9 cellular contexts compared by ENCODE assay signal in the genomic region with DNA sequence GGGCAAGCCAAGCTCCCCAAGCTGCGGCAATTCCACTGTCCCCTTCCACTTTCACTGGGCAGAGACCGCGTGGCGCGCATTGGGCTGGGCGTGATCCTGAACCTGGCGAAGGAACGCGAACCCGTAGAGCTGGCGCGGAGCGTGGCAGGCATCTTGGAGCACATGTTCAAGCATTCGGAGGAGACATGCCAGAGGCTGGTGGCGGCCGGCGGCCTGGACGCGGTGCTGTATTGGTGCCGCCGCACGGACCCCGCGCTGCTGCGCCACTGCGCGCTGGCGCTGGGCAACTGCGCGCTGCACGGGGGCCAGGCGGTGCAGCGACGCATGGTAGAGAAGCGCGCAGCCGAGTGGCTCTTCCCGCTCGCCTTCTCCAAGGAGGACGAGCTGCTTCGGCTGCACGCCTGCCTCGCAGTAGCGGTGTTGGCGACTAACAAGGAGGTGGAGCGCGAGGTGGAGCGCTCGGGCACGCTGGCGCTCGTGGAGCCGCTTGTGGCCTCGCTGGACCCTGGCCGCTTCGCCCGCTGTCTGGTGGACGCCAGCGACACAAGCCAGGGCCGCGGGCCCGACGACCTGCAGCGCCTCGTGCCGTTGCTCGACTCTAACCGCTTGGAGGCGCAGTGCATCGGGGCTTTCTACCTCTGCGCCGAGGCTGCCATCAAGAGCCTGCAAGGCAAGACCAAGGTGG. TPM values are rescaled to one million over a fixed set of nuclear protein-coding genes. Genes with fewer than 3 reads are reported as not detected.
DNase-seq lines count a peak whose midpoint lies in the region; ATAC-seq and TF ChIP-seq lines count a peak whose summit lies in the region.
"Had no signal": no experiment of that assay in that cellular context is flagged by ENCODE, and none has a peak within 500 bp of the region (broad histone marks: within the 10 kb centered on the region; RNA-seq: fewer than 3 reads in every experiment).

No MANE protein-coding gene starts in this region.

- peaks cover 23% of the 10 kb centered on the region; the same call in 1 of the 2 replicates for H4K20me1 ChIP-seq in SK-N-SH (ENCODE audit: insufficient read depth)

- H3K14ac ChIP-seq in neuronal stem cell (ENCODE audit: low read length) = peak overlapping the region; percentile 84

- peaks cover 3 to 48% of the 10 kb centered on the region in 2 donors for H3K36me3 ChIP-seq in neuronal stem cell (replicated peaks in 1 of 2; ENCODE audit: control insufficient read depth in 2 of 2, insufficient read depth in 2 of 2, low read length in 2 of 2)
- no peaks in the 10 kb centered on the region for H3K36me3 ChIP-seq in adrenal gland (replicated peaks in 1 of 2)
- H3K36me3 ChIP-seq in SK-N-SH (replicated peaks in 1 of 2; ENCODE audit: control insufficient read depth in 1 of 2, insufficient read depth in 2 of 2, low read length in 1 of 2) = peaks cover 4 to 18% of the 10 kb centered on the region in 2 experiments

- CTCF ChIA-PET in WTC11 (lab: Charles Lee) (interaction anchor here (0.6 to 6.9 kb wide), 9 partner anchors 11 to 155 kb away, joined by 3 to 63 read pairs (median 3); a partner anchor contains a TSS), SK-N-SH (lab: Yijun Ruan, JAX) (interaction anchor here (1.1 to 1.4 kb wide), 3 partner anchors 11 to 24 kb away, joined by 3 to 6 read pairs (median 3); a partner anchor contains a TSS)

- H3K36me3 Mint-ChIP-seq in WTC11 = peaks cover 2% of the 10 kb centered on the region; the same call in 1 of the 2 replicates

- H3K27me3 ChIP-seq in foreskin keratinocyte = peaks cover 55% of the 10 kb centered on the region
- H3K27me3 ChIP-seq in neuronal stem cell (ENCODE audit: control insufficient read depth in 3 of 3, insufficient read depth in 3 of 3, low read depth in 1 of 3, low read length in 3 of 3) = peaks cover 0 to 41% (median 13%) of the 10 kb centered on the region in 3 experiments
- H3K27me3 ChIP-seq in adrenal gland = no peaks in the 10 kb centered on the region
- no peaks in the 10 kb centered on the region for H3K27me3 ChIP-seq in SK-N-SH (ENCODE audit: insufficient read depth)

- no CpG with 5 or more reads among the region's 72 CpGs for WGBS in neuronal stem cell (ENCODE audit: extremely low coverage in 2 of 2, insufficient read length in 2 of 2, insufficient replicate concordance in 1 of 2), 2 donors
- WGBS in adrenal gland, 4 donors = 40 to 66% (median 47%) methylated on average over 17 to 72 of the region's 72 CpGs
- 96% methylated on average over 70 of the region's 72 CpGs for WGBS in SK-N-SH (ENCODE audit: low lambda C conversion rate)

- no peak overlapping the region for H2AK5ac ChIP-seq in neuronal stem cell (ENCODE audit: low read depth, low read length)

- H3K9me3 Mint-ChIP-seq in WTC11 = no peaks in the 10 kb centered on the region

- intact Hi-C loops in adrenal gland (cut with DNase I) = no loop called here

- H3K79me2 ChIP-seq in SK-N-SH (ENCODE audit: insufficient read depth) = peaks cover 28% of the 10 kb centered on the region; the same call in 1 of the 2 replicates

- no peak overlapping the region for H2BK15ac ChIP-seq in neuronal stem cell (ENCODE audit: low read length)

- H4K8ac ChIP-seq in neuronal stem cell (ENCODE audit: low read depth, low read length) = no peak overlapping the region

- H3K4ac ChIP-seq in neuronal stem cell (ENCODE audit: low read length) = no peak overlapping the region

- no peak overlapping the region for H2BK5ac ChIP-seq in neuronal stem cell (ENCODE audit: low read length)

- H3K4me1 ChIP-seq in foreskin keratinocyte (peaks cover 7% of the 10 kb centered on the region), neuronal stem cell (ENCODE audit: control insufficient read depth in 2 of 2, insufficient read depth in 1 of 2, low read depth in 1 of 2, low read length in 2 of 2) (peaks cover 0 to 7% of the 10 kb centered on the region in 2 donors), adrenal gland (replicated peaks in 1 of 2) (no peaks in the 10 kb centered on the region), SK-N-SH (ENCODE audit: control insufficient read depth in 1 of 2, insufficient read depth in 2 of 2, low read depth in 1 of 2, low read length in 1 of 2) (peaks cover 7 to 14% of the 10 kb centered on the region in 2 experiments; a peak in 2 of 4 replicates)

- TF ChIP-seq CTCF in WTC11 (IDR thresholded peaks at IDR 0.05) = peak; percentile 49; the same call in 1 of the 2 replicates
- TF ChIP-seq CTCF in foreskin keratinocyte (conservative IDR thresholded peaks at IDR 0.05) = peak; percentile 68
- no peak for TF ChIP-seq CTCF in adrenal gland (IDR thresholded peaks at IDR 0.05)
- TF ChIP-seq CTCF in SK-N-SH (IDR thresholded peaks at IDR 0.05) = no peak

- peak overlapping the region; percentile 62 for H3K18ac ChIP-seq in neuronal stem cell (ENCODE audit: low read length)

- no peak overlapping the region for H2BK120ac ChIP-seq in neuronal stem cell (ENCODE audit: low read depth, low read length)

- no peak for TF ChIP-seq POLR2A in adrenal gland (IDR thresholded peaks at IDR 0.05)

- no peak overlapping the region for H3K23ac ChIP-seq in neuronal stem cell (ENCODE audit: low read depth, low read length, poor library complexity)

- peaks cover 11% of the 10 kb centered on the region for H3K4me1 Mint-ChIP-seq in WTC11

- H2BK12ac ChIP-seq in neuronal stem cell (ENCODE audit: low read length) = peak overlapping the region; percentile 65

- no peaks in the 10 kb centered on the region for H3K79me1 ChIP-seq in neuronal stem cell (ENCODE audit: low read depth, low read length)

- H3K9ac ChIP-seq in neuronal stem cell (ENCODE audit: low read depth, low read length, poor library complexity) (peak overlapping the region; percentile 72), SK-N-SH (no peak overlapping the region)

- H3K27ac Mint-ChIP-seq in WTC11 = no peak overlapping the region

- no peaks in the 10 kb centered on the region for H3F3A ChIP-seq in SK-N-SH (replicated peaks; ENCODE audit: insufficient read depth)

- H3K9me2 ChIP-seq in SK-N-SH = no peaks in the 10 kb centered on the region

- no peak for TF ChIP-seq RAD21 in SK-N-SH (IDR thresholded peaks at IDR 0.05; ENCODE audit: low read length)

- peak overlapping the region; percentile 46 for H3K4me2 ChIP-seq in neuronal stem cell (ENCODE audit: insufficient read depth, low read length, poor library complexity, severe bottlenecking)
- no peak overlapping the region for H3K4me2 ChIP-seq in SK-N-SH

- H3K4me3 Mint-ChIP-seq in WTC11 = peak overlapping the region; percentile 58

- no peak for TF ChIP-seq EP300 in SK-N-SH (IDR thresholded peaks at IDR 0.05; ENCODE audit: borderline replicate concordance in 1 of 2, low read depth in 1 of 2, low read length in 1 of 2)

- peak; percentile 77 for ATAC-seq in WTC11
- ATAC-seq in foreskin keratinocyte = peak; percentile 35
- no peak for ATAC-seq in HG03378 (IDR thresholded peaks at IDR 0.05; ENCODE audit: unreplicated experiment)
- no peak for ATAC-seq in SK-N-SH treated with all-trans-retinoic acid at 6 μM for 48 hours

- POLR2A ChIA-PET in WTC11 (lab: Charles Lee) = no interaction called here
- POLR2A ChIA-PET in SK-N-SH (lab: Yijun Ruan, JAX) = interaction anchor here (1.0 to 1.8 kb wide), 2 partner anchors 24 to 45 kb away, joined by 3 to 11 read pairs; a partner anchor contains a TSS

- H3K27me3 Mint-ChIP-seq in WTC11 (ENCODE audit: low read depth) = peaks cover 79% of the 10 kb centered on the region

- H3K9me3 ChIP-seq in neuronal stem cell (replicated peaks in 1 of 2; ENCODE audit: control insufficient read depth in 2 of 2, insufficient read depth in 1 of 2, low read depth in 1 of 2, low read length in 2 of 2) (peaks cover 0 to 3% of the 10 kb centered on the region in 2 donors), adrenal gland (replicated peaks in 1 of 3) (no peaks in the 10 kb centered on the region), SK-N-SH (no peaks in the 10 kb centered on the region)

- H2AFZ ChIP-seq in neuronal stem cell (ENCODE audit: low read length) (no peak overlapping the region), SK-N-SH (ENCODE audit: low read depth) (no peak overlapping the region)

- peak overlapping the region; percentile 16 for H4K91ac ChIP-seq in neuronal stem cell (ENCODE audit: low read depth, low read length, poor library complexity)

- H3K4me3 ChIP-seq in neuronal stem cell (ENCODE audit: low read length in 2 of 2) = peak overlapping the region in 1 of 2 donors; percentile 72
- H3K4me3 ChIP-seq in adrenal gland = no peak overlapping the region
- H3K4me3 ChIP-seq in SK-N-SH (ENCODE audit: low read depth in 2 of 2, low read length in 1 of 2) = no peak overlapping the region

- DNase-seq in DMS53 (lab: John Stamatoyannopoulos, UW) (peak; percentile 79), WTC11 (ENCODE audit: low spot score) (peak; percentile 85), foreskin keratinocyte (peak in 1 of 2 donors; percentile 44), neuronal stem cell (ENCODE audit: low spot score) (no peak), adrenal gland (no peak), SK-N-SH (no peak)
- DNase-seq: NCI-H1694 treated with DMSO at 0.1 percent for 48 hours had no signal

- no peak overlapping the region for H3K27ac ChIP-seq in foreskin keratinocyte
- H3K27ac ChIP-seq in neuronal stem cell (replicated peaks; ENCODE audit: low read length) = no peak overlapping the region
- H3K27ac ChIP-seq in adrenal gland = no peak overlapping the region
- H3K27ac ChIP-seq in SK-N-SH (ENCODE audit: low read depth in 2 of 2, low read length in 1 of 2) = no peak overlapping the region; a peak in 1 of 4 replicates

RNA-seq across cellular contexts. Expression of a gene that starts 9.8 kb away (rescaled TPM):
- total RNA-seq in WTC11 (2021) (3.8 to 4.7 TPM (median 4.7 TPM) in 3 replicates), foreskin keratinocyte (0.53 and 0.61 TPM in 2 replicates), adrenal gland (10 to 100 TPM; 20.7 to 40.0 (median 28.2) TPM)
- polyA plus RNA-seq in foreskin keratinocyte (0.58 and 0.65 TPM in 2 replicates), adrenal gland (10 to 100 TPM; 10.8 to 22.6 (median 16.0) TPM), SK-N-SH (2012; rRNA removed) (17.4 and 17.9 TPM in 2 replicates)
- 4.9 TPM for polyA plus RNA-seq in neuronal stem cell (2013, experiment 1 of 2)
- 4.9 TPM for polyA plus RNA-seq in neuronal stem cell (2013, experiment 2 of 2)
- polyA plus RNA-seq in SK-N-SH (2012; cell fraction: cytosol; rRNA removed) = 5.9 and 12.5 TPM in 2 replicates
- 40.1 and 57.3 TPM in 2 replicates for polyA plus RNA-seq in SK-N-SH (2012; cell fraction: nucleus; rRNA removed)

RNA-seq across cellular contexts. Expression of a gene that starts 11.2 kb away (rescaled TPM):
- total RNA-seq in WTC11 (2021) = 0.82 to 1.6 TPM (median 1.3 TPM) in 3 replicates
- total RNA-seq in foreskin keratinocyte = not detected in 2 replicates
- 0.03 TPM in 1 of 2 replicates, not detected in the other for polyA plus RNA-seq in foreskin keratinocyte
- polyA plus RNA-seq in neuronal stem cell (2013, experiment 1 of 2) = 0.17 TPM
- 0.18 TPM for polyA plus RNA-seq in neuronal stem cell (2013, experiment 2 of 2)
- total RNA-seq in adrenal gland = 100 to 1,000 TPM; 140 to 470 (median 223) TPM
- polyA plus RNA-seq in adrenal gland = 100 to 1,000 TPM in 2 of 3 donors, 10 to 100 TPM in 1; 69.9 to 184 (median 122) TPM
- polyA plus RNA-seq in SK-N-SH (2012; rRNA removed) = 1.2 and 1.6 TPM in 2 replicates
- polyA plus RNA-seq in SK-N-SH (2012; cell fraction: cytosol; rRNA removed) = 0.37 and 0.64 TPM in 2 replicates
- polyA plus RNA-seq in SK-N-SH (2012; cell fraction: nucleus; rRNA removed) = 7.0 and 7.4 TPM in 2 replicates

RNA-seq across cellular contexts. Expression of a gene that starts 16.3 kb away (rescaled TPM):
- total RNA-seq in WTC11 (2021) (not detected in 3 replicates), foreskin keratinocyte (not detected in 2 replicates), adrenal gland (not detected)
- polyA plus RNA-seq in foreskin keratinocyte (not detected in 2 replicates), adrenal gland (not detected), SK-N-SH (2012; rRNA removed) (not detected in 2 replicates)
- not detected for polyA plus RNA-seq in neuronal stem cell (2013, experiment 1 of 2)
- not detected for polyA plus RNA-seq in neuronal stem cell (2013, experiment 2 of 2)
- not detected in 2 replicates for polyA plus RNA-seq in SK-N-SH (2012; cell fraction: cytosol; rRNA removed)
- not detected in 2 replicates for polyA plus RNA-seq in SK-N-SH (2012; cell fraction: nucleus; rRNA removed)

RNA-seq across cellular contexts. Expression of a gene that starts 24.0 kb away (rescaled TPM):
- 79.2 to 85.4 TPM (median 79.7 TPM) in 3 replicates for total RNA-seq in WTC11 (2021)
- 88.7 and 93.1 TPM in 2 replicates for total RNA-seq in foreskin keratinocyte
- 93.8 and 102 TPM in 2 replicates for polyA plus RNA-seq in foreskin keratinocyte
- polyA plus RNA-seq in neuronal stem cell (2013, experiment 1 of 2) = 55.9 TPM
- 56.3 TPM for polyA plus RNA-seq in neuronal stem cell (2013, experiment 2 of 2)
- 100 to 1,000 TPM; 160 to 204 (median 180) TPM for total RNA-seq in adrenal gland
- polyA plus RNA-seq in adrenal gland = 100 to 1,000 TPM in 2 of 3 donors, 10 to 100 TPM in 1; 74.2 to 201 (median 111) TPM
- polyA plus RNA-seq in SK-N-SH (2012; rRNA removed) = 96.1 and 98.1 TPM in 2 replicates
- 71.4 and 94.2 TPM in 2 replicates for polyA plus RNA-seq in SK-N-SH (2012; cell fraction: cytosol; rRNA removed)
- polyA plus RNA-seq in SK-N-SH (2012; cell fraction: nucleus; rRNA removed) = 59.1 and 62.2 TPM in 2 replicates

RNA-seq across cellular contexts. Expression of a gene that starts 24.7 kb away (rescaled TPM):
- total RNA-seq in WTC11 (2021) (5.7 to 6.7 TPM (median 6.6 TPM) in 3 replicates), foreskin keratinocyte (5.5 and 6.8 TPM in 2 replicates), adrenal gland (10 to 100 TPM; 35.6 to 79.8 (median 49.9) TPM)
- polyA plus RNA-seq in foreskin keratinocyte (4.0 and 4.2 TPM in 2 replicates), adrenal gland (100 to 1,000 TPM in 1 of 3 donors, 10 to 100 TPM in 2; 13.3 to 104 (median 15.4) TPM), SK-N-SH (2012; rRNA removed) (4.2 and 4.3 TPM in 2 replicates)
- polyA plus RNA-seq in neuronal stem cell (2013, experiment 1 of 2) = 1.8 TPM
- polyA plus RNA-seq in neuronal stem cell (2013, experiment 2 of 2) = 2.3 TPM
- polyA plus RNA-seq in SK-N-SH (2012; cell fraction: cytosol; rRNA removed) = 2.4 and 3.4 TPM in 2 replicates
- 7.2 and 8.2 TPM in 2 replicates for polyA plus RNA-seq in SK-N-SH (2012; cell fraction: nucleus; rRNA removed)

Comparison
In these comparisons a context has a peak if more than half of its experiments do, and no peak if none do; other contexts are left out.
1. DNase-seq: peak in DMS53 (single experiment) and WTC11 (single experiment); none in neuronal stem cell (single experiment), adrenal gland (0 of 7) and SK-N-SH (single experiment).
2. ATAC-seq: peak in WTC11 (single experiment) and foreskin keratinocyte (single experiment); none in HG03378 (single experiment) and SK-N-SH treated with all-trans-retinoic acid at 6 μM for 48 hours (single experiment).
3. CTCF ChIP-seq: peak in WTC11 (single experiment) and foreskin keratinocyte (single experiment); none in adrenal gland (0 of 6) and SK-N-SH (single experiment).
4. RNA of a gene that starts 11.2 kb away (total RNA-seq): 140 to 470 TPM in adrenal gland; 0.82 to 1.6 TPM in WTC11 and not detected in foreskin keratinocyte; every median in the first group is over 10 times any median in the second.